Comparison of ENCODE assay signal across 23 cellular contexts in genomic region chr2:127419112-127419430, GRCh38. TPM values are rescaled to one million over a fixed set of nuclear protein-coding genes. Genes with fewer than 3 reads are reported as not detected.
DNase-seq lines count a peak whose midpoint lies in the region; ATAC-seq and TF ChIP-seq lines count a peak whose summit lies in the region.
"Had no signal": no experiment of that assay in that cellular context is flagged by ENCODE, and none has a peak within 500 bp of the region (broad histone marks: within the 10 kb centered on the region; RNA-seq: fewer than 3 reads in every experiment).

No MANE protein-coding gene starts in this region.

- no peak for TF ChIP-seq CTCF in Panc1 (IDR thresholded peaks at IDR 0.05)
- no peak for TF ChIP-seq CTCF in hepatocyte (IDR thresholded peaks at IDR 0.05; ENCODE audit: poor library complexity)
- no peak for TF ChIP-seq CTCF in right lobe of liver (IDR thresholded peaks at IDR 0.05)
- TF ChIP-seq CTCF in foreskin keratinocyte (conservative IDR thresholded peaks at IDR 0.05), result no peak

- ATAC-seq in Panc1 (no peak), right lobe of liver (no peak), GM18858 (IDR thresholded peaks at IDR 0.05; ENCODE audit: unreplicated experiment) (no peak), foreskin keratinocyte (no peak)
- ATAC-seq: A549, GM12878, GM23338, HCT116 had no signal

- POLR2A ChIA-PET in Panc1 (lab: Charles Lee), result no interaction called here

- peaks cover 58 to 93% (median 83%) of the 10 kb centered on the region in 10 experiments for H3K4me1 ChIP-seq in BLaER1 treated with 17β-estradiol and CSF1 and Interleukin-3, amounts not matched to agents 10 nM and 100 nM
- peaks cover 44% of the 10 kb centered on the region for H3K4me1 ChIP-seq in Panc1 (ENCODE audit: control insufficient read depth, insufficient read depth, low read length)
- peaks cover 13% of the 10 kb centered on the region for H3K4me1 ChIP-seq in hepatocyte (ENCODE audit: insufficient read depth)
- H3K4me1 ChIP-seq in right lobe of liver, result peaks cover 0 to 46% (median 15%) of the 10 kb centered on the region in 4 donors
- peaks cover 2% of the 10 kb centered on the region for H3K4me1 ChIP-seq in foreskin keratinocyte
- H3K4me1 ChIP-seq: BE2C had no signal

- in situ Hi-C loops in Panc1 (cut with HindIII; ENCODE audit: low pct_unique_long_range_greater_than_20kb, low sequenced_read_pairs), result loop anchor here (10.0 kb wide), 1 partner anchor 56 kb away; no protein-coding TSS in a partner anchor

- DNase-seq in Panc1 (ENCODE audit: low read depth, low spot score), result no peak
- DNase-seq in hepatocyte (ENCODE audit: low spot score), result no peak
- no peak for DNase-seq in right lobe of liver
- DNase-seq in activated gamma-delta T cell (lab: John Stamatoyannopoulos, UW), result no peak
- DNase-seq in inferior parietal cortex (ENCODE audit: extremely low spot score), result no peak
- no peak for DNase-seq in foreskin keratinocyte
- DNase-seq: ACHN; AML-193; BE2C; CD4-positive, CD25-positive, alpha-beta regulatory T cell; CD8-positive, alpha-beta memory T cell; DMS 273 treated with DMSO at 0.1 percent for 48 hours; DMS79; EL; GDM1; HFFc6 had no signal

- H3K9me3 ChIP-seq in BLaER1 treated with 17β-estradiol and CSF1 and Interleukin-3, amounts not matched to agents 10 nM and 100 nM (replicated peaks in 1 of 11), result no peaks in the 10 kb centered on the region
- H3K9me3 ChIP-seq in Panc1 (ENCODE audit: control insufficient read depth, insufficient read depth, low read depth, low read length) (no peaks in the 10 kb centered on the region), hepatocyte (ENCODE audit: low read depth) (no peaks in the 10 kb centered on the region), right lobe of liver (no peaks in the 10 kb centered on the region)
- H3K9me3 ChIP-seq: A549, BE2C had no signal

- WGBS in hepatocyte (ENCODE audit: low lambda C conversion rate, missing lambda C conversion rate), result 96% methylated on average over 4 of the region's 4 CpGs
- 20% methylated on average over 1 of the region's 4 CpGs for WGBS in right lobe of liver (ENCODE audit: insufficient coverage, low coverage, low lambda C conversion rate, missing lambda C conversion rate)

- peaks cover 36 to 66% (median 47%) of the 10 kb centered on the region in 11 experiments for H3K27me3 ChIP-seq in BLaER1 treated with 17β-estradiol and CSF1 and Interleukin-3, amounts not matched to agents 10 nM and 100 nM
- H3K27me3 ChIP-seq in Panc1 (ENCODE audit: control insufficient read depth, insufficient read depth, low read length) (peaks cover 3% of the 10 kb centered on the region; the same call in 1 of the 2 replicates), hepatocyte (no peaks in the 10 kb centered on the region), right lobe of liver (no peaks in the 10 kb centered on the region), foreskin keratinocyte (peaks cover 29% of the 10 kb centered on the region)

- no TSS peak for BruUV-seq in Panc1 (replicated peaks; lab: Mats Ljungman, UMichigan)

- H3K9me2 ChIP-seq in hepatocyte (replicated peaks; ENCODE audit: insufficient read depth), result no peaks in the 10 kb centered on the region

- H3K9ac ChIP-seq in BLaER1 treated with 17β-estradiol and CSF1 and Interleukin-3, amounts not matched to agents 10 nM and 100 nM, result peak overlapping the region in 1 of 11 experiments; percentile 27; a peak in 1 of 22 replicates

- no peak for TF ChIP-seq POLR2A in right lobe of liver (IDR thresholded peaks at IDR 0.05)

- peak overlapping the region in 10 of 11 experiments; percentile 18 to 77 (median 70); a peak in 19 of 22 replicates for H3K4me2 ChIP-seq in BLaER1 treated with 17β-estradiol and CSF1 and Interleukin-3, amounts not matched to agents 10 nM and 100 nM
- H3K4me2 ChIP-seq in hepatocyte, result peak overlapping the region; percentile 60
- H3K4me2 ChIP-seq: A549, GM23338 had no signal

- H3K36me3 ChIP-seq in BLaER1 treated with 17β-estradiol and CSF1 and Interleukin-3, amounts not matched to agents 10 nM and 100 nM, result no peaks in the 10 kb centered on the region
- H3K36me3 ChIP-seq in Panc1 (ENCODE audit: control insufficient read depth, insufficient read depth, low read length) (no peaks in the 10 kb centered on the region), hepatocyte (replicated peaks; ENCODE audit: insufficient read depth, low read depth) (no peaks in the 10 kb centered on the region), right lobe of liver (peaks cover 0 to 15% (median under 1%) of the 10 kb centered on the region in 4 donors)
- H3K36me3 ChIP-seq: BE2C had no signal

- H3K79me2 ChIP-seq in hepatocyte, result no peaks in the 10 kb centered on the region

- CTCF ChIA-PET in Panc1 (lab: Charles Lee), result no interaction called here

- intact Hi-C loops in Panc1 (cut with micrococcal nuclease; ENCODE audit: unreplicated experiment), result loop anchor here (5.0 kb wide), 1 partner anchor 87 kb away; no protein-coding TSS in a partner anchor
- intact Hi-C loops in right lobe of liver (cut with DNase I), result no loop called here

- H3K27ac ChIP-seq in BLaER1 treated with 17β-estradiol and CSF1 and Interleukin-3, amounts not matched to agents 10 nM and 100 nM, result peak overlapping the region in 3 of 11 experiments; percentile 34 to 82 (median 78); a peak in 4 of 22 replicates
- peak overlapping the region; percentile 19; the same call in 1 of the 2 replicates for H3K27ac ChIP-seq in Panc1 (ENCODE audit: low read length)
- H3K27ac ChIP-seq in hepatocyte, result no peak overlapping the region
- H3K27ac ChIP-seq in right lobe of liver, result peak overlapping the region; percentile 87 to 95 (median 93)
- H3K27ac ChIP-seq in foreskin keratinocyte, result no peak overlapping the region
- H3K27ac ChIP-seq: C4-2B had no signal

- no peak overlapping the region for H2AFZ ChIP-seq in hepatocyte
- H2AFZ ChIP-seq: GM23338 had no signal

- H4K20me1 ChIP-seq in BLaER1 treated with 17β-estradiol and CSF1 and Interleukin-3, amounts not matched to agents 10 nM and 100 nM, result peaks cover 0 to 11% (median 5%) of the 10 kb centered on the region in 11 experiments; a peak in 9 of 22 replicates
- H4K20me1 ChIP-seq in hepatocyte (ENCODE audit: insufficient read depth, poor library complexity, severe bottlenecking), result no peaks in the 10 kb centered on the region

- no peak overlapping the region for H3K4me3 ChIP-seq in BLaER1 treated with 17β-estradiol and CSF1 and Interleukin-3, amounts not matched to agents 10 nM and 100 nM
- H3K4me3 ChIP-seq in Panc1 (ENCODE audit: low read depth in 2 of 2, low read length in 2 of 2) (no peak overlapping the region), hepatocyte (no peak overlapping the region), right lobe of liver (peak overlapping the region; percentile 42 to 63 (median 50))
- H3K4me3 ChIP-seq: A549, GM12878, GM23338 had no signal

RNA-seq across cellular contexts. Expression of gene PROC, which starts 0.8 kb away (rescaled TPM):
- total RNA-seq in Panc1 (2021; ENCODE audit: unreplicated experiment), result 1.1 TPM
- polyA plus RNA-seq in Panc1 (2012; ENCODE audit: insufficient read length), result 3.0 TPM
- total RNA-seq in hepatocyte, result 42.6 and 62.3 TPM in 2 replicates
- 48.9 and 70.2 TPM in 2 replicates for polyA plus RNA-seq in hepatocyte
- total RNA-seq in right lobe of liver, result 100 to 1,000 TPM; 224 to 447 (median 319) TPM
- 0.32 and 0.82 TPM in 2 replicates for total RNA-seq in foreskin keratinocyte
- polyA plus RNA-seq in foreskin keratinocyte, result 0.18 and 0.74 TPM in 2 replicates
- total RNA-seq: CD4-positive, CD25-positive, alpha-beta regulatory T cell; GM12878; HFFc6 had no signal
- polyA plus RNA-seq: CD8-positive, alpha-beta memory T cell; GM12878 had no signal

RNA-seq across cellular contexts. Expression of gene MAP3K2, which starts 31.3 kb away (rescaled TPM):
- total RNA-seq in Panc1 (2021; ENCODE audit: unreplicated experiment) (70.6 TPM), hepatocyte (42.9 and 52.5 TPM in 2 replicates), right lobe of liver (10 to 100 TPM; 28.6 to 45.1 (median 39.8) TPM), foreskin keratinocyte (27.4 and 30.4 TPM in 2 replicates)
- polyA plus RNA-seq in Panc1 (2012; ENCODE audit: insufficient read length), result 12.9 TPM
- polyA plus RNA-seq in hepatocyte (28.5 and 35.7 TPM in 2 replicates), foreskin keratinocyte (2.0 and 2.3 TPM in 2 replicates)

Comparison
In these comparisons a context has a peak if more than half of its experiments do, and no peak if none do; other contexts are left out.
1. H3K27ac ChIP-seq: peak in Panc1 (single experiment) and right lobe of liver (3 of 3); none in hepatocyte (single experiment) and foreskin keratinocyte (single experiment).
2. H3K4me3 ChIP-seq: peak in right lobe of liver (3 of 3); none in BLaER1 treated with 17β-estradiol and CSF1 and Interleukin-3, amounts not matched to agents 10 nM and 100 nM (0 of 10), Panc1 (0 of 2) and hepatocyte (single experiment).
3. RNA of gene PROC, which starts 0.8 kb away (total RNA-seq): 224 to 447 TPM in right lobe of liver and 42.6 to 62.3 TPM in hepatocyte; 1.1 TPM in Panc1 (single experiment) and 0.32 to 0.82 TPM in foreskin keratinocyte; every median in the first group is over 10 times any median in the second.